Comparison of ENCODE assay signal across 8 cellular contexts in the genomic region with DNA sequence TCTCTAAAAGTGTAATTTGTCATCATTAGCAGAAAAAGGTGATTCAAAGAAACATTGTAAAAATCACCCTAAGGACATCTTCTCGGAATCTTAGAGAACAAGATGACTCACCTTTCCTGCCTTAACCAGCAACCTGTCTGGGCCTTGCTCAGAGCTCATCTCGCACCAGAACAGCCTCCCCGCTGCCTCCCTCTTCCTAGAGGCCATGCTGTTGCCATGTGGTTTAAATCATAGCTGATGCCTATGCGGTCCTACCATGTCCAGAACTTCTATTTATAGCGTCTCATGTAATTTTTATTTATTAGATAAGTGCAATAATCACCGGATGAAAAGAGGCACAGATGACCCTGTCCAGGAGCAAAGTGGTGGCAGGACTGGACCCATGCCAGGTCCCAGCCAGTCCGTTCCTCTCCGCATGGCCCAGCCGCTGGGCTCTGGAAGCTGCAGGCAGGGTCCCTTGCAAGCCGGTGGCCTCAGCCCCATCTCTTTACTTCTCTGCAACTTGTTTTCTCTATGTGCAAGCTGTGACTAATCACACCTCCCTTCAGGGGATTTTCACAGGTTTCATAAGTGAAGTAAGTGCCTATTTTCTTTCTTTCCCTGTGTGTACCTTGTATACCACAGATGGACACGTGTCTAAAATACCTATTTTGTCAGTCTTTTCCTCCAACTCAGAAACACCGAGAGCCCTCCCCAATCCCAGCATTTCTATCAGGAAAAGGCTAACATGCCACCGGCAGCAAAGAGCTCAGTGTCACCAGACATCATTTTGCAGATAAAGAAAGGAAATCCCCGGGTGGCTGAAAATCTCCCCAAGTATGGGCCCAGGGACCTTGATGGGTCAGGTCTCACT. TPM values are rescaled to one million over a fixed set of nuclear protein-coding genes. Genes with fewer than 3 reads are reported as not detected.
DNase-seq lines count a peak whose midpoint lies in the region; ATAC-seq and TF ChIP-seq lines count a peak whose summit lies in the region.

No MANE protein-coding gene starts in this region.

- peaks cover 8% of the 10 kb centered on the region for H3K9me3 Mint-ChIP-seq in activated CD4-positive, alpha-beta T cell treated with anti-CD3 and anti-CD28 coated beads, Interleukin-2, amount 10 ng/mL, durations not matched to agents 24 days and 14 days
- H3K9me3 Mint-ChIP-seq in HFFc6, result no peaks in the 10 kb centered on the region

- H3K4me1 ChIP-seq in foreskin keratinocyte, result peaks cover 50% of the 10 kb centered on the region

- H3K4me3 Mint-ChIP-seq in activated CD4-positive, alpha-beta T cell treated with anti-CD3 and anti-CD28 coated beads, Interleukin-2, amount 10 ng/mL, durations not matched to agents 24 days and 14 days, result peak overlapping the region; percentile 82
- no peak overlapping the region for H3K4me3 Mint-ChIP-seq in HFFc6

- H3K27me3 ChIP-seq in foreskin keratinocyte, result no peaks in the 10 kb centered on the region

- peaks cover 71% of the 10 kb centered on the region for H3K4me1 Mint-ChIP-seq in activated CD4-positive, alpha-beta T cell treated with anti-CD3 and anti-CD28 coated beads, Interleukin-2, amount 10 ng/mL, durations not matched to agents 24 days and 14 days
- H3K4me1 Mint-ChIP-seq in HFFc6 (ENCODE audit: low read depth), result peaks cover 63% of the 10 kb centered on the region

- H3K27me3 Mint-ChIP-seq in activated CD4-positive, alpha-beta T cell treated with anti-CD3 and anti-CD28 coated beads, Interleukin-2, amount 10 ng/mL, durations not matched to agents 24 days and 14 days, result no peaks in the 10 kb centered on the region
- no peaks in the 10 kb centered on the region; the same call in none of the 2 replicates for H3K27me3 Mint-ChIP-seq in HFFc6 (ENCODE audit: insufficient read depth)

- no peak for TF ChIP-seq CTCF in foreskin keratinocyte (conservative IDR thresholded peaks at IDR 0.05)
- TF ChIP-seq CTCF in HFFc6 (IDR thresholded peaks at IDR 0.05), result no peak

- peak; percentile 75 for ATAC-seq in GM19023 (IDR thresholded peaks at IDR 0.05; ENCODE audit: unreplicated experiment)
- ATAC-seq in HG03039 (IDR thresholded peaks at IDR 0.05; ENCODE audit: unreplicated experiment), result peak; percentile 80
- peak; percentile 68 for ATAC-seq in foreskin keratinocyte

- intact Hi-C loops in activated CD4-positive, alpha-beta T cell treated with anti-CD3 and anti-CD28 coated beads, Interleukin-2, amount 10 ng/mL, durations not matched to agents 24 days and 14 days (cut with micrococcal nuclease), result loop anchor here (1.0 to 5.0 kb wide), 13 partner anchors 18 to 894 kb away; no protein-coding TSS in a partner anchor

- peak; percentile 90 for DNase-seq in activated CD4-positive, alpha-beta T cell treated with anti-CD3 and anti-CD28 coated beads, Interleukin-2, amount 10 ng/mL, durations not matched to agents 24 days and 14 days
- peak; percentile 92 to 95 for DNase-seq in foreskin keratinocyte
- DNase-seq in HFFc6, result no peak
- DNase-seq in NCI-H2107 (lab: John Stamatoyannopoulos, UW), result no peak
- no peak for DNase-seq in pons (ENCODE audit: low spot score)
- DNase-seq in HCEC 1CT, result no peak

- peak overlapping the region; percentile 100 for H3K27ac Mint-ChIP-seq in activated CD4-positive, alpha-beta T cell treated with anti-CD3 and anti-CD28 coated beads, Interleukin-2, amount 10 ng/mL, durations not matched to agents 24 days and 14 days
- H3K27ac Mint-ChIP-seq in HFFc6, result no peak overlapping the region; the same call in 1 of the 2 replicates

- H3K27ac ChIP-seq in foreskin keratinocyte, result peak overlapping the region; percentile 98

- peaks cover 10% of the 10 kb centered on the region for H3K36me3 Mint-ChIP-seq in activated CD4-positive, alpha-beta T cell treated with anti-CD3 and anti-CD28 coated beads, Interleukin-2, amount 10 ng/mL, durations not matched to agents 24 days and 14 days (ENCODE audit: low read depth)
- H3K36me3 Mint-ChIP-seq in HFFc6 (ENCODE audit: low read depth), result peaks cover 4% of the 10 kb centered on the region; the same call in 1 of the 2 replicates

RNA-seq across cellular contexts. Expression of a gene that starts 27.1 kb away (rescaled TPM):
- 116 and 127 TPM in 2 replicates for total RNA-seq in activated CD4-positive, alpha-beta T cell treated with anti-CD3 and anti-CD28 coated beads, Interleukin-2, amount 10 ng/mL, durations not matched to agents 24 days and 14 days
- total RNA-seq in foreskin keratinocyte, result 133 and 156 TPM in 2 replicates
- 42.0 and 42.5 TPM in 2 replicates for polyA plus RNA-seq in foreskin keratinocyte
- 100 to 1,000 TPM; 114 to 154 (median 142) TPM for total RNA-seq in HFFc6 (2021; fragmentation: NEBNext Ultra II Directional; extraction: Animal tissue kit (Norgen Biotek cat#: 25700))

Comparison
In these comparisons a context has a peak if more than half of its experiments do, and no peak if none do; other contexts are left out.
1. DNase-seq: peak in activated CD4-positive, alpha-beta T cell treated with anti-CD3 and anti-CD28 coated beads, Interleukin-2, amount 10 ng/mL, durations not matched to agents 24 days and 14 days (single experiment) and foreskin keratinocyte (2 of 2); none in HFFc6 (single experiment), NCI-H2107 (single experiment), pons (single experiment) and HCEC 1CT (single experiment).
2. Peak in every context shown above with its lines, with median percentiles within 50 percentile points of each other: ATAC-seq.